Comparison of ENCODE assay signal across 17 cellular contexts in genomic region chr6:43717389-43717788, GRCh38.
"Had no signal": no experiment of that assay in that cellular context is flagged by ENCODE, and none has a peak within 500 bp of the region (broad histone marks: within the 10 kb centered on the region; RNA-seq: fewer than 3 reads in every experiment).

No MANE protein-coding gene starts in this region.

- H3K27me3 ChIP-seq: hepatocyte, sigmoid colon had no signal

- H3K27me3 Mint-ChIP-seq: activated naive CD8-positive, alpha-beta T cell treated with anti-CD3 and anti-CD28 coated beads for 36 hours; memory B cell had no signal

- H3K36me3 Mint-ChIP-seq: activated naive CD8-positive, alpha-beta T cell treated with anti-CD3 and anti-CD28 coated beads for 36 hours; memory B cell; naive thymus-derived CD4-positive, alpha-beta T cell had no signal

- H3K4me2 ChIP-seq: hepatocyte had no signal

- H3K4me3 Mint-ChIP-seq: activated naive CD8-positive, alpha-beta T cell treated with anti-CD3 and anti-CD28 coated beads for 36 hours; activated T-helper 1 cell treated with anti-CD3 and anti-CD28 coated beads, Interleukin-12 subunit alpha, Interleukin-12 subunit beta, Interleukin-2, Interleukin-4 antibody, amounts not matched to agents 30 ng/mL and 10 ng/mL and 1 ng/mL, durations not matched to agents 14 hours and 24 hours and 36 hours; dendritic cell treated with granulocyte-macrophage colony-stimulating factor and Interleukin-4, amounts not matched to agents 40 ng/mL and 50 ng/mL, for 4 days; memory B cell; naive thymus-derived CD4-positive, alpha-beta T cell had no signal

- DNase-seq: activated CD4-positive, alpha-beta T cell treated with anti-CD3 and anti-CD28 coated beads, Interleukin-2, amount 50 U/mL, for 1 hour; activated naive CD8-positive, alpha-beta T cell treated with anti-CD3 and anti-CD28 coated beads for 36 hours; cerebellar nuclear complex; effector memory CD4-positive, alpha-beta T cell; left lung; naive thymus-derived CD4-positive, alpha-beta T cell; nucleus accumbens; stimulated activated CD4-positive, alpha-beta T cell treated with anti-CD3 and anti-CD28 coated beads, Interleukin-1b, Interleukin-23, amount 100 ng/mL, for 48 hours had no signal

- H3K36me3 ChIP-seq: left lung, sigmoid colon had no signal

- H3K4me1 ChIP-seq: sigmoid colon had no signal

- H3K27ac Mint-ChIP-seq: activated naive CD8-positive, alpha-beta T cell treated with anti-CD3 and anti-CD28 coated beads for 36 hours; activated T-helper 1 cell treated with anti-CD3 and anti-CD28 coated beads, Interleukin-12 subunit alpha, Interleukin-12 subunit beta, Interleukin-2, Interleukin-4 antibody, amounts not matched to agents 30 ng/mL and 10 ng/mL and 1 ng/mL, durations not matched to agents 14 hours and 24 hours and 36 hours; dendritic cell treated with granulocyte-macrophage colony-stimulating factor and Interleukin-4, amounts not matched to agents 40 ng/mL and 50 ng/mL, for 4 days; memory B cell; naive thymus-derived CD4-positive, alpha-beta T cell had no signal

- H2AFZ ChIP-seq: hepatocyte had no signal

- H3K9me3 ChIP-seq: left lung, mucosa of descending colon, sigmoid colon had no signal

- H3K4me1 Mint-ChIP-seq: activated naive CD8-positive, alpha-beta T cell treated with anti-CD3 and anti-CD28 coated beads for 36 hours had no signal

- ATAC-seq: activated CD4-positive, CD25-positive, alpha-beta regulatory T cell treated with anti-CD3 and anti-CD28 coated beads, Interleukin-2, amount 50 U/mL, for 24 hours; left lung; naive thymus-derived CD4-positive, alpha-beta T cell had no signal

- H3K79me2 ChIP-seq: hepatocyte had no signal

- H3K4me3 ChIP-seq: hepatocyte, left lung, mucosa of descending colon, sigmoid colon had no signal

- H3K27ac ChIP-seq: hepatocyte, left lung had no signal

- FAIRE-seq: frontal cortex, keratinocyte had no signal

- H3K9me3 Mint-ChIP-seq: activated naive CD8-positive, alpha-beta T cell treated with anti-CD3 and anti-CD28 coated beads for 36 hours; activated T-helper 1 cell treated with anti-CD3 and anti-CD28 coated beads, Interleukin-12 subunit alpha, Interleukin-12 subunit beta, Interleukin-2, Interleukin-4 antibody, amounts not matched to agents 30 ng/mL and 10 ng/mL and 1 ng/mL, durations not matched to agents 14 hours and 24 hours and 36 hours; dendritic cell treated with granulocyte-macrophage colony-stimulating factor and Interleukin-4, amounts not matched to agents 40 ng/mL and 50 ng/mL, for 4 days; memory B cell; naive thymus-derived CD4-positive, alpha-beta T cell had no signal
